29 cellular contexts compared by ENCODE assay signal in the genomic region with DNA sequence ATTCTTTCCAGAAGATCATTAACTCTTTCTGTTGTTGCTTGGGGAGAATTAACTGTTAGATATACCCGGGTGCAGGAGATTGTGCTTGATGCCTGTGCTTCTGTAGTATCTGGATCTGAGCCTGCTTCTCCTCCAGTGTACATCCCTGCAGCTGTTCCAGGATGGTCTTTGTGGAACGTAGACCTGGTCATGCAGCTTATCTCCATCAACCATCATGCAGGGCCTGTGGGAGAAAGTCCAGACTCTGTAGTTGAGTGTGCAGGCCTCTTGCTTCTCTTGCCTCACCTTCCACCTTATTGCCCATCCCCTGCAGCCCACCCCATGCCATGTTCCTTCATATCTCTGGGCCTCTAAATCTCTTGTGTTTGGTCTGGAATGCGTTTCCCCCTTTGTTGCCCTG.
"Had no signal": no experiment of that assay in that cellular context is flagged by ENCODE, and none has a peak within 500 bp of the region (broad histone marks: within the 10 kb centered on the region; RNA-seq: fewer than 3 reads in every experiment).

No MANE protein-coding gene starts in this region.

- ATAC-seq: left cardiac atrium; naive thymus-derived CD8-positive, alpha-beta T cell; pancreas; right cardiac atrium; stimulated activated memory B cell treated with anti-CD40 and anti-IgM and Interleukin-4, amounts not matched to agents 10 μg/mL and 1 μg/mL and 100 μg/mL, for 72 hours; stimulated activated naive CD8-positive, alpha-beta T cell treated with anti-CD3 and anti-CD28 coated beads, Interleukin-15, amount 100 ng/mL, for 72 hours had no signal

- H3K27me3 Mint-ChIP-seq: naive thymus-derived CD8-positive, alpha-beta T cell; stimulated activated memory B cell treated with anti-CD40 and anti-IgM and Interleukin-4, amounts not matched to agents 10 μg/mL and 1 μg/mL and 100 μg/mL, for 72 hours; stimulated activated naive CD8-positive, alpha-beta T cell treated with anti-CD3 and anti-CD28 coated beads, Interleukin-15, amount 100 ng/mL, for 72 hours had no signal

- FAIRE-seq: keratinocyte, pancreas had no signal

- H3K4me3 Mint-ChIP-seq: naive thymus-derived CD8-positive, alpha-beta T cell; nephron; neural crest cell; stimulated activated memory B cell treated with anti-CD40 and anti-IgM and Interleukin-4, amounts not matched to agents 10 μg/mL and 1 μg/mL and 100 μg/mL, for 72 hours; stimulated activated naive CD8-positive, alpha-beta T cell treated with anti-CD3 and anti-CD28 coated beads, Interleukin-15, amount 100 ng/mL, for 72 hours had no signal

- H3K9me3 ChIP-seq: left ventricle myocardium inferior, pancreas, prostate gland, sigmoid colon, tibial nerve, upper lobe of left lung, vagina had no signal

- H3K4me2 ChIP-seq: smooth muscle cell had no signal

- H3K9me3 Mint-ChIP-seq: naive thymus-derived CD8-positive, alpha-beta T cell; nephron; neural crest cell; stimulated activated memory B cell treated with anti-CD40 and anti-IgM and Interleukin-4, amounts not matched to agents 10 μg/mL and 1 μg/mL and 100 μg/mL, for 72 hours; stimulated activated naive CD8-positive, alpha-beta T cell treated with anti-CD3 and anti-CD28 coated beads, Interleukin-15, amount 100 ng/mL, for 72 hours had no signal

- DNase-seq: hippocampal formation; kidney glomerular epithelial cell; left cardiac atrium; left ventricle myocardium inferior; mesenchymal stem cell; naive thymus-derived CD8-positive, alpha-beta T cell; nucleus accumbens; pancreas; posterior cingulate gyrus; retina; right cardiac atrium; sigmoid colon; stimulated activated CD4-positive, alpha-beta T cell treated with anti-CD3 and anti-CD28 coated beads, Interleukin-1b, Interleukin-23, amount 100 ng/mL, for 48 hours; stimulated activated CD4-positive, alpha-beta T cell treated with anti-CD3 and anti-CD28 coated beads, Interleukin-2, amount 100 ng/mL, for 48 hours; stimulated activated CD4-positive, alpha-beta T cell treated with anti-CD3 and anti-CD28 coated beads, Interleukin-4, amount 100 ng/mL, for 4 hours; stimulated activated CD8-positive, alpha-beta memory T cell treated with anti-CD3 and anti-CD28 coated beads, Interleukin-4, amount 100 ng/mL, for 48 hours; stimulated activated naive CD4-positive, alpha-beta T cell treated with Interleukin-2 at 50 U/mL for 16 hours; stimulated activated naive CD8-positive, alpha-beta T cell treated with anti-CD3 and anti-CD28 coated beads, Interleukin-15, amount 100 ng/mL, for 72 hours; substantia nigra; upper lobe of left lung had no signal

- H3K27ac ChIP-seq: left ventricle myocardium inferior, pancreas, prostate gland, sigmoid colon, tibial nerve, upper lobe of left lung, vagina had no signal

- H3K27me3 ChIP-seq: pancreas, sigmoid colon, tibial nerve, upper lobe of left lung, vagina had no signal

- H3K36me3 ChIP-seq: left ventricle myocardium inferior, pancreas, prostate gland, sigmoid colon, tibial nerve, upper lobe of left lung, vagina had no signal

- H3K4me3 ChIP-seq: left ventricle myocardium inferior, lung, pancreas, prostate gland, sigmoid colon, smooth muscle cell, tibial nerve, upper lobe of left lung, vagina had no signal

- H3K4me1 ChIP-seq: left ventricle myocardium inferior, pancreas, prostate gland, tibial nerve, upper lobe of left lung, vagina had no signal

- H3K27ac Mint-ChIP-seq: naive thymus-derived CD8-positive, alpha-beta T cell; stimulated activated memory B cell treated with anti-CD40 and anti-IgM and Interleukin-4, amounts not matched to agents 10 μg/mL and 1 μg/mL and 100 μg/mL, for 72 hours had no signal
